Comparison of ENCODE assay signal across 26 cellular contexts in the genomic region with DNA sequence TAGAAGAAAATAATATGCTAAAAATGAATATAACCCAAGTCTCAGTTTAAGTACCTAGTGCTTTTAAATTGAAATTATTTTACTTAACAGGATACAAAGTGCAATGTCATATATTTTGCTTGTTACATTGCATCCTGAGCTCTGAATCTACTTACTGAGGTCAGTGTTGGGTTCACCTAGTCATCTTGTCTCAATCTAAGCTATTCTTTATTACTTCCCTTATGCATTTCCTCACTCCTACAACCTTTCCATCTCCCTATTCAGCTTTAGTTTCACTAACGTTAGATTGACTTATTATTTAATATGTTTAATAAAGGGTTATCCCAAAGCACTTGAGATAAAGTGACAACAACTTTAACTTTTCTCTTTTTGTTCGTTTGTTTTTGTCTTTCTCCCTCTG.
"Had no signal": no experiment of that assay in that cellular context is flagged by ENCODE, and none has a peak within 500 bp of the region (broad histone marks: within the 10 kb centered on the region; RNA-seq: fewer than 3 reads in every experiment).

No MANE protein-coding gene starts in this region.

- H3K36me3 Mint-ChIP-seq: mesothelial cell of epicardium; naive B cell; neural progenitor cell; stimulated activated effector memory CD8-positive, alpha-beta T cell treated with anti-CD3 and anti-CD28 coated beads, Interleukin-12 subunit alpha, Interleukin-12 subunit beta, amount 100 ng/mL, for 72 hours had no signal

- ATAC-seq: gastrocnemius medialis; left lung; mucosa of descending colon; right cardiac atrium; stimulated activated effector memory CD8-positive, alpha-beta T cell treated with anti-CD3 and anti-CD28 coated beads, Interleukin-12 subunit alpha, Interleukin-12 subunit beta, amount 100 ng/mL, for 72 hours had no signal

- H3K27ac ChIP-seq: esophagus squamous epithelium, gastrocnemius medialis, left lung, neural progenitor cell, parathyroid adenoma, prostate gland, sigmoid colon, stomach, thyroid gland, vagina had no signal

- H3K4me1 ChIP-seq: esophagus squamous epithelium, gastrocnemius medialis, left lung, neural progenitor cell, parathyroid adenoma, prostate gland, sigmoid colon, stomach, thyroid gland, vagina had no signal

- H2AFZ ChIP-seq: neural progenitor cell, parathyroid adenoma had no signal

- DNase-seq: effector memory CD4-positive, alpha-beta T cell; erythroblast; esophagus squamous epithelium; gastrocnemius medialis; head of caudate nucleus; kidney; left lung; mesenchymal stem cell; mucosa of descending colon; naive B cell; right cardiac atrium; sigmoid colon; stimulated activated CD4-positive, alpha-beta T cell treated with anti-CD3 and anti-CD28 coated beads, Interleukin-2, amount 100 ng/mL, for 24 hours; stimulated activated CD4-positive, alpha-beta T cell treated with anti-CD3 and anti-CD28 coated beads, Interleukin-4, amount 100 ng/mL, for 24 hours; stimulated activated naive CD4-positive, alpha-beta T cell treated with Interleukin-2 at 50 U/mL for 16 hours; stomach; thyroid gland; trophoblast cell had no signal

- H3K36me3 ChIP-seq: esophagus squamous epithelium, gastrocnemius medialis, left lung, neural progenitor cell, prostate gland, sigmoid colon, stomach, thyroid gland, vagina had no signal

- H3K27me3 Mint-ChIP-seq: dendritic cell treated with granulocyte-macrophage colony-stimulating factor and Interleukin-4, amounts not matched to agents 40 ng/mL and 50 ng/mL, for 4 days; naive B cell had no signal

- H3K9me3 Mint-ChIP-seq: dendritic cell treated with granulocyte-macrophage colony-stimulating factor and Interleukin-4, amounts not matched to agents 40 ng/mL and 50 ng/mL, for 4 days; nephron; neural progenitor cell had no signal

- H3K27ac Mint-ChIP-seq: dendritic cell treated with granulocyte-macrophage colony-stimulating factor and Interleukin-4, amounts not matched to agents 40 ng/mL and 50 ng/mL, for 4 days; mesothelial cell of epicardium; naive B cell; neural progenitor cell; stimulated activated effector memory CD8-positive, alpha-beta T cell treated with anti-CD3 and anti-CD28 coated beads, Interleukin-12 subunit alpha, Interleukin-12 subunit beta, amount 100 ng/mL, for 72 hours had no signal

- H3K27me3 ChIP-seq: esophagus squamous epithelium, gastrocnemius medialis, left lung, neural progenitor cell, sigmoid colon, stomach, thyroid gland, vagina had no signal

- H3K9me3 ChIP-seq: esophagus squamous epithelium, gastrocnemius medialis, left lung, mucosa of descending colon, prostate gland, sigmoid colon, stomach, thyroid gland, vagina had no signal

- H3K9ac ChIP-seq: neural progenitor cell, parathyroid adenoma had no signal

- H3K4me1 Mint-ChIP-seq: mesothelial cell of epicardium; naive B cell; nephron; neural progenitor cell; stimulated activated effector memory CD8-positive, alpha-beta T cell treated with anti-CD3 and anti-CD28 coated beads, Interleukin-12 subunit alpha, Interleukin-12 subunit beta, amount 100 ng/mL, for 72 hours had no signal

- H3K4me3 Mint-ChIP-seq: dendritic cell treated with granulocyte-macrophage colony-stimulating factor and Interleukin-4, amounts not matched to agents 40 ng/mL and 50 ng/mL, for 4 days; mesothelial cell of epicardium; naive B cell; neural progenitor cell; stimulated activated effector memory CD8-positive, alpha-beta T cell treated with anti-CD3 and anti-CD28 coated beads, Interleukin-12 subunit alpha, Interleukin-12 subunit beta, amount 100 ng/mL, for 72 hours had no signal

- H3K79me2 ChIP-seq: parathyroid adenoma had no signal

- H3K4me3 ChIP-seq: esophagus squamous epithelium, gastrocnemius medialis, left lung, mucosa of descending colon, neural progenitor cell, prostate gland, sigmoid colon, stomach, thyroid gland, vagina had no signal

- H3K4me2 ChIP-seq: neural progenitor cell had no signal
